19 cellular contexts compared by ENCODE assay signal in genomic region chr1:106584127-106584526, GRCh38.
DNase-seq lines count a peak whose midpoint lies in the region; ATAC-seq, FAIRE-seq and TF ChIP-seq lines count a peak whose summit lies in the region.
"Had no signal": no experiment of that assay in that cellular context is flagged by ENCODE, and none has a peak within 500 bp of the region (broad histone marks: within the 10 kb centered on the region; RNA-seq: fewer than 3 reads in every experiment).

No MANE protein-coding gene starts in this region.

- no peak overlapping the region for H3K27ac ChIP-seq in astrocyte (ENCODE audit: low read depth, low read length)
- H3K27ac ChIP-seq in CD4-positive, alpha-beta T cell (ENCODE audit: low read depth, low read length): no peak overlapping the region
- H3K27ac ChIP-seq: HL-60 had no signal

- CTCF ChIA-PET in CD4-positive, alpha-beta T cell (lab: Charles Lee): no interaction called here

- peak overlapping the region; percentile 43 for H3K4me2 ChIP-seq in astrocyte (ENCODE audit: low read length)

- no peaks in the 10 kb centered on the region for H3K9me3 Mint-ChIP-seq in astrocyte (ENCODE audit: unreplicated experiment)
- H3K9me3 Mint-ChIP-seq in CD4-positive, alpha-beta T cell: peaks cover 27% of the 10 kb centered on the region

- H3K4me3 Mint-ChIP-seq in astrocyte (ENCODE audit: unreplicated experiment): no peak overlapping the region
- H3K4me3 Mint-ChIP-seq in CD4-positive, alpha-beta T cell: no peak overlapping the region
- H3K4me3 Mint-ChIP-seq: CD14-positive monocyte; CD8-positive, alpha-beta memory T cell had no signal

- no peaks in the 10 kb centered on the region for H4K20me1 ChIP-seq in astrocyte (ENCODE audit: insufficient read depth, low read length)

- intact Hi-C loops in CD4-positive, alpha-beta T cell (cut with DNase I, micrococcal nuclease): no loop called here

- POLR2A ChIA-PET in CD4-positive, alpha-beta T cell (lab: Charles Lee): no interaction called here

- ATAC-seq in CD4-positive, alpha-beta T cell (ENCODE audit: poor library complexity): no peak
- ATAC-seq in HG03354 (IDR thresholded peaks at IDR 0.05; ENCODE audit: poor library complexity, severe bottlenecking, unreplicated experiment): no peak
- ATAC-seq: HCT116 had no signal

- H3K9ac ChIP-seq in astrocyte (ENCODE audit: low read length): no peak overlapping the region

- no peak for FAIRE-seq in astrocyte (lab: Jason Lieb, UNC)
- FAIRE-seq: G401.6, GM12891, H1 had no signal

- DNase-seq in AG09309 (ENCODE audit: low read depth) (peak; percentile 2), EH (ENCODE audit: low read depth) (peak; percentile 1), astrocyte (ENCODE audit: low read depth) (peak; percentile 50), kidney glomerular epithelial cell (lab: John Stamatoyannopoulos, UW) (peak; percentile 67), medulla oblongata (ENCODE audit: extremely low spot score) (no peak)
- no peak for DNase-seq in CD4-positive, alpha-beta T cell
- no peak for DNase-seq in stimulated activated CD4-positive, alpha-beta T cell treated with anti-CD3 and anti-CD28 coated beads, Interleukin-2, amount 100 ng/mL, for 24 hours
- DNase-seq: ACHN; Caco-2; CD8-positive, alpha-beta memory T cell; DMS53; EL had no signal

- H2AFZ ChIP-seq in astrocyte (ENCODE audit: low read depth, low read length): no peak overlapping the region

- H3K27me3 ChIP-seq in astrocyte (ENCODE audit: insufficient read depth, low read length): no peaks in the 10 kb centered on the region
- no peaks in the 10 kb centered on the region for H3K27me3 ChIP-seq in CD4-positive, alpha-beta T cell (ENCODE audit: control insufficient read depth, insufficient read depth, low read length)

- H3K36me3 Mint-ChIP-seq in astrocyte (ENCODE audit: low read depth, unreplicated experiment): no peaks in the 10 kb centered on the region
- no peaks in the 10 kb centered on the region for H3K36me3 Mint-ChIP-seq in CD4-positive, alpha-beta T cell (ENCODE audit: low read depth)
- H3K36me3 Mint-ChIP-seq: CD14-positive monocyte; CD8-positive, alpha-beta memory T cell had no signal

- H3K36me3 ChIP-seq in astrocyte (ENCODE audit: insufficient read depth, low read length): no peaks in the 10 kb centered on the region

- H3K4me3 ChIP-seq in AG09309 (ENCODE audit: control insufficient read depth, low read depth, low read length) (no peak overlapping the region), astrocyte (ENCODE audit: insufficient read depth, low read depth, low read length) (no peak overlapping the region)

- H3K4me1 Mint-ChIP-seq in astrocyte (ENCODE audit: low read depth, unreplicated experiment): no peaks in the 10 kb centered on the region
- no peaks in the 10 kb centered on the region for H3K4me1 Mint-ChIP-seq in CD4-positive, alpha-beta T cell (ENCODE audit: low read depth)
- H3K4me1 Mint-ChIP-seq: CD14-positive monocyte; CD8-positive, alpha-beta memory T cell had no signal

- H3K27me3 Mint-ChIP-seq in astrocyte (ENCODE audit: low read depth, unreplicated experiment): no peaks in the 10 kb centered on the region
- no peaks in the 10 kb centered on the region for H3K27me3 Mint-ChIP-seq in CD4-positive, alpha-beta T cell
- H3K27me3 Mint-ChIP-seq: CD8-positive, alpha-beta memory T cell had no signal

- peaks cover 4% of the 10 kb centered on the region for H3K4me1 ChIP-seq in astrocyte (ENCODE audit: insufficient read depth, low read length)
- H3K4me1 ChIP-seq: Caco-2 had no signal

- H3K9me3 ChIP-seq in astrocyte (ENCODE audit: insufficient read depth, low read depth, low read length): no peaks in the 10 kb centered on the region
- no peaks in the 10 kb centered on the region for H3K9me3 ChIP-seq in CD4-positive, alpha-beta T cell (ENCODE audit: control insufficient read depth, low read length)
- H3K9me3 ChIP-seq: Caco-2 had no signal

- H3K79me2 ChIP-seq in astrocyte (ENCODE audit: insufficient read depth, low read length): no peaks in the 10 kb centered on the region

- TF ChIP-seq CTCF in AG09309 (IDR thresholded peaks at IDR 0.05; ENCODE audit: control insufficient read depth, insufficient read depth, low read depth, low read length, missing control alignments) (no peak), astrocyte (IDR thresholded peaks at IDR 0.05; ENCODE audit: insufficient read depth, low read depth, low read length) (no peak)
- no peak for TF ChIP-seq CTCF in CD4-positive, alpha-beta T cell (IDR thresholded peaks at IDR 0.05)

- no peak overlapping the region for H3K27ac Mint-ChIP-seq in astrocyte (ENCODE audit: unreplicated experiment)
- no peak overlapping the region for H3K27ac Mint-ChIP-seq in CD4-positive, alpha-beta T cell
- H3K27ac Mint-ChIP-seq: CD14-positive monocyte; CD8-positive, alpha-beta memory T cell had no signal

Comparison
In these comparisons a context has a peak if more than half of its experiments do, and no peak if none do; other contexts are left out.
1. DNase-seq: peak in AG09309 (single experiment), EH (single experiment), astrocyte (single experiment) and kidney glomerular epithelial cell (single experiment); none in CD4-positive, alpha-beta T cell (0 of 10), stimulated activated CD4-positive, alpha-beta T cell treated with anti-CD3 and anti-CD28 coated beads, Interleukin-2, amount 100 ng/mL, for 24 hours (0 of 2) and medulla oblongata (single experiment).